Comparison of ENCODE assay signal across 22 cellular contexts in the genomic region with DNA sequence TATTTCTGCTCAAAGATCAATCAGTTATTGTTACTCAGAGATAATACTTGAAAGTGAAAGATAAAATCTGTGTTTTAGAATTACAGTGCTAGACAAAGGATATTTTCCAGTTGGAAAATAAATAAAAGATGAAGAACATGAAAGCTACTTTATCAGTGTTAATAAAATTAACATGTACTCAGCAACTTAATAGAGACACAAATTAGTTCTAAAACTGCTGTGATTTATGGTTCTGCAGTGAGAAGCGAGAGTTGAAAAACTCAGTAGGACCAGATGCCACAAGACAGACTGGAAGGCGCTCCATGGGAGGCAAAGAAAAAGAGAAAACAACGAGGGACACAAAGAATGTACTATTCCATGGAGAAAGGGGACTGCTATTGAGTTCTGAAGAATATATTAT.
DNase-seq lines count a peak whose midpoint lies in the region; ATAC-seq, FAIRE-seq and TF ChIP-seq lines count a peak whose summit lies in the region.
"Had no signal": no experiment of that assay in that cellular context is flagged by ENCODE, and none has a peak within 500 bp of the region (broad histone marks: within the 10 kb centered on the region; RNA-seq: fewer than 3 reads in every experiment).

No MANE protein-coding gene starts in this region.

- H3K4me2 ChIP-seq in GM23338: no peak overlapping the region
- H3K4me2 ChIP-seq: BLaER1 had no signal

- no peak overlapping the region for H3K27ac ChIP-seq in GM23338 (ENCODE audit: low read depth)
- H3K27ac ChIP-seq: 22Rv1, BLaER1, C4-2B had no signal

- no peaks in the 10 kb centered on the region for H3K9me2 ChIP-seq in GM23338 (ENCODE audit: insufficient read depth)

- H3F3A ChIP-seq in GM23338 (replicated peaks; ENCODE audit: low read depth): no peaks in the 10 kb centered on the region

- H4K20me1 ChIP-seq in GM23338 (replicated peaks; ENCODE audit: insufficient read depth): no peaks in the 10 kb centered on the region
- H4K20me1 ChIP-seq: BLaER1 had no signal

- no peaks in the 10 kb centered on the region for H3K36me3 ChIP-seq in GM23338 (ENCODE audit: insufficient read depth)
- H3K36me3 ChIP-seq: BLaER1 had no signal

- H3K79me2 ChIP-seq in GM23338 (replicated peaks; ENCODE audit: insufficient read depth): no peaks in the 10 kb centered on the region

- H3K4me3 ChIP-seq in GM23338: no peak overlapping the region
- H3K4me3 ChIP-seq: BLaER1 had no signal

- H3K27me3 ChIP-seq in GM23338 (ENCODE audit: insufficient read depth): no peaks in the 10 kb centered on the region
- H3K27me3 ChIP-seq: BLaER1 had no signal

- no peak overlapping the region for H3K27ac Mint-ChIP-seq in GM23338
- H3K27ac Mint-ChIP-seq: B cell; CD4-positive, CD25-positive, alpha-beta regulatory T cell; CD8-positive, alpha-beta T cell had no signal

- no peaks in the 10 kb centered on the region for H3K4me1 ChIP-seq in GM23338 (ENCODE audit: insufficient read depth)
- H3K4me1 ChIP-seq: BLaER1, Caco-2 had no signal

- no peaks in the 10 kb centered on the region for H3K9me3 Mint-ChIP-seq in GM23338
- H3K9me3 Mint-ChIP-seq: CD4-positive, CD25-positive, alpha-beta regulatory T cell; CD8-positive, alpha-beta T cell had no signal

- no peak overlapping the region for H2AFZ ChIP-seq in GM23338

- ATAC-seq in GM23338: peak; percentile 30; the same call in 1 of the 3 replicates
- ATAC-seq in SK-N-SH treated with all-trans-retinoic acid at 6 μM for 48 hours: no peak
- ATAC-seq in GM19023 (IDR thresholded peaks at IDR 0.05; ENCODE audit: unreplicated experiment): no peak
- ATAC-seq: CD8-positive, alpha-beta T cell had no signal

- no peak overlapping the region for H3K4me3 Mint-ChIP-seq in GM23338
- H3K4me3 Mint-ChIP-seq: B cell; CD4-positive, CD25-positive, alpha-beta regulatory T cell; CD8-positive, alpha-beta T cell had no signal

- H3K4me1 Mint-ChIP-seq in GM23338: peaks cover 21% of the 10 kb centered on the region
- H3K4me1 Mint-ChIP-seq: B cell; CD4-positive, CD25-positive, alpha-beta regulatory T cell had no signal

- H3K36me3 Mint-ChIP-seq in GM23338 (ENCODE audit: low read depth): no peaks in the 10 kb centered on the region
- H3K36me3 Mint-ChIP-seq: CD4-positive, CD25-positive, alpha-beta regulatory T cell; CD8-positive, alpha-beta T cell had no signal

- no peak for TF ChIP-seq CTCF in GM23338 (conservative IDR thresholded peaks at IDR 0.05; ENCODE audit: low read depth in 2 of 2)

- FAIRE-seq in RCC 7860 (lab: Jason Lieb, UNC): peak; percentile 2
- FAIRE-seq: G401.6, GM12892 had no signal

- DNase-seq in GM23338 (ENCODE audit: low spot score) (no peak), RCC 7860 (ENCODE audit: low spot score) (no peak), medulla oblongata (ENCODE audit: extremely low spot score) (peak; percentile 17), NCI-H146 (lab: John Stamatoyannopoulos, UW) (no peak), HK-2 (ENCODE audit: unreplicated experiment) (no peak)
- DNase-seq in stimulated activated CD4-positive, alpha-beta T cell treated with anti-CD3 and anti-CD28 coated beads, Interleukin-15, amount 100 ng/mL, for 24 hours: no peak
- DNase-seq: Caco-2; CD4-positive, CD25-positive, alpha-beta regulatory T cell; CD8-positive, alpha-beta T cell; DMS153; DND-41; GOT3; H7; HCEC 1CT had no signal

- no peaks in the 10 kb centered on the region for H3K27me3 Mint-ChIP-seq in GM23338 (ENCODE audit: insufficient read depth, low read depth, poor library complexity)
- H3K27me3 Mint-ChIP-seq: B cell had no signal

TF ChIP-seq in SK-N-SH treated with all-trans-retinoic acid at 6 μM for 48 hours, 23 proteins besides CTCF, POLR2A, EP300 and RAD21 (continues in another document):
- TF ChIP-seq, protein P1, sequence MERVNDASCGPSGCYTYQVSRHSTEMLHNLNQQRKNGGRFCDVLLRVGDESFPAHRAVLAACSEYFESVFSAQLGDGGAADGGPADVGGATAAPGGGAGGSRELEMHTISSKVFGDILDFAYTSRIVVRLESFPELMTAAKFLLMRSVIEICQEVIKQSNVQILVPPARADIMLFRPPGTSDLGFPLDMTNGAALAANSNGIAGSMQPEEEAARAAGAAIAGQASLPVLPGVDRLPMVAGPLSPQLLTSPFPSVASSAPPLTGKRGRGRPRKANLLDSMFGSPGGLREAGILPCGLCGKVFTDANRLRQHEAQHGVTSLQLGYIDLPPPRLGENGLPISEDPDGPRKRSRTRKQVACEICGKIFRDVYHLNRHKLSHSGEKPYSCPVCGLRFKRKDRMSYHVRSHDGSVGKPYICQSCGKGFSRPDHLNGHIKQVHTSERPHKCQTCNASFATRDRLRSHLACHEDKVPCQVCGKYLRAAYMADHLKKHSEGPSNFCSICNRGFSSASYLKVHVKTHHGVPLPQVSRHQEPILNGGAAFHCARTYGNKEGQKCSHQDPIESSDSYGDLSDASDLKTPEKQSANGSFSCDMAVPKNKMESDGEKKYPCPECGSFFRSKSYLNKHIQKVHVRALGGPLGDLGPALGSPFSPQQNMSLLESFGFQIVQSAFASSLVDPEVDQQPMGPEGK (CRISPR knock-in tag; IDR thresholded peaks at IDR 0.05; ENCODE audit: borderline replicate concordance): no peak
- no peak for TF ChIP-seq CSDC2 (CRISPR knock-in tag; IDR thresholded peaks at IDR 0.05)
- TF ChIP-seq, protein P2, sequence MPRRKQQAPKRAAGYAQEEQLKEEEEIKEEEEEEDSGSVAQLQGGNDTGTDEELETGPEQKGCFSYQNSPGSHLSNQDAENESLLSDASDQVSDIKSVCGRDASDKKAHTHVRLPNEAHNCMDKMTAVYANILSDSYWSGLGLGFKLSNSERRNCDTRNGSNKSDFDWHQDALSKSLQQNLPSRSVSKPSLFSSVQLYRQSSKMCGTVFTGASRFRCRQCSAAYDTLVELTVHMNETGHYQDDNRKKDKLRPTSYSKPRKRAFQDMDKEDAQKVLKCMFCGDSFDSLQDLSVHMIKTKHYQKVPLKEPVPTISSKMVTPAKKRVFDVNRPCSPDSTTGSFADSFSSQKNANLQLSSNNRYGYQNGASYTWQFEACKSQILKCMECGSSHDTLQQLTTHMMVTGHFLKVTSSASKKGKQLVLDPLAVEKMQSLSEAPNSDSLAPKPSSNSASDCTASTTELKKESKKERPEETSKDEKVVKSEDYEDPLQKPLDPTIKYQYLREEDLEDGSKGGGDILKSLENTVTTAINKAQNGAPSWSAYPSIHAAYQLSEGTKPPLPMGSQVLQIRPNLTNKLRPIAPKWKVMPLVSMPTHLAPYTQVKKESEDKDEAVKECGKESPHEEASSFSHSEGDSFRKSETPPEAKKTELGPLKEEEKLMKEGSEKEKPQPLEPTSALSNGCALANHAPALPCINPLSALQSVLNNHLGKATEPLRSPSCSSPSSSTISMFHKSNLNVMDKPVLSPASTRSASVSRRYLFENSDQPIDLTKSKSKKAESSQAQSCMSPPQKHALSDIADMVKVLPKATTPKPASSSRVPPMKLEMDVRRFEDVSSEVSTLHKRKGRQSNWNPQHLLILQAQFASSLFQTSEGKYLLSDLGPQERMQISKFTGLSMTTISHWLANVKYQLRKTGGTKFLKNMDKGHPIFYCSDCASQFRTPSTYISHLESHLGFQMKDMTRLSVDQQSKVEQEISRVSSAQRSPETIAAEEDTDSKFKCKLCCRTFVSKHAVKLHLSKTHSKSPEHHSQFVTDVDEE (CRISPR knock-in tag; IDR thresholded peaks at IDR 0.05): peak; percentile 74; the same call in 1 of the 2 replicates
- no peak for TF ChIP-seq GLIS3 (CRISPR knock-in tag; IDR thresholded peaks at IDR 0.05)
- peak; percentile 89 for TF ChIP-seq TCF4 (CRISPR knock-in tag; IDR thresholded peaks at IDR 0.05; ENCODE audit: borderline replicate concordance)
- no peak for TF ChIP-seq ARNTL (CRISPR knock-in tag; IDR thresholded peaks at IDR 0.05; ENCODE audit: borderline replicate concordance, low read depth)
- TF ChIP-seq, protein P3, sequence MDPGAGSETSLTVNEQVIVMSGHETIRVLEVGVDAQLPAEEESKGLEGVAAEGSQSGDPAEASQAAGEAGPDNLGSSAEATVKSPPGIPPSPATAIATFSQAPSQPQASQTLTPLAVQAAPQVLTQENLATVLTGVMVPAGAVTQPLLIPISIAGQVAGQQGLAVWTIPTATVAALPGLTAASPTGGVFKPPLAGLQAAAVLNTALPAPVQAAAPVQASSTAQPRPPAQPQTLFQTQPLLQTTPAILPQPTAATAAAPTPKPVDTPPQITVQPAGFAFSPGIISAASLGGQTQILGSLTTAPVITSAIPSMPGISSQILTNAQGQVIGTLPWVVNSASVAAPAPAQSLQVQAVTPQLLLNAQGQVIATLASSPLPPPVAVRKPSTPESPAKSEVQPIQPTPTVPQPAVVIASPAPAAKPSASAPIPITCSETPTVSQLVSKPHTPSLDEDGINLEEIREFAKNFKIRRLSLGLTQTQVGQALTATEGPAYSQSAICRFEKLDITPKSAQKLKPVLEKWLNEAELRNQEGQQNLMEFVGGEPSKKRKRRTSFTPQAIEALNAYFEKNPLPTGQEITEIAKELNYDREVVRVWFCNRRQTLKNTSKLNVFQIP (CRISPR knock-in tag; IDR thresholded peaks at IDR 0.05; ENCODE audit: borderline replicate concordance, low read depth): no peak
- TF ChIP-seq TOX (CRISPR knock-in tag; IDR thresholded peaks at IDR 0.05; ENCODE audit: borderline replicate concordance): no peak
- no peak for TF ChIP-seq SNAI2 (CRISPR knock-in tag; IDR thresholded peaks at IDR 0.05)
- TF ChIP-seq, protein P4, sequence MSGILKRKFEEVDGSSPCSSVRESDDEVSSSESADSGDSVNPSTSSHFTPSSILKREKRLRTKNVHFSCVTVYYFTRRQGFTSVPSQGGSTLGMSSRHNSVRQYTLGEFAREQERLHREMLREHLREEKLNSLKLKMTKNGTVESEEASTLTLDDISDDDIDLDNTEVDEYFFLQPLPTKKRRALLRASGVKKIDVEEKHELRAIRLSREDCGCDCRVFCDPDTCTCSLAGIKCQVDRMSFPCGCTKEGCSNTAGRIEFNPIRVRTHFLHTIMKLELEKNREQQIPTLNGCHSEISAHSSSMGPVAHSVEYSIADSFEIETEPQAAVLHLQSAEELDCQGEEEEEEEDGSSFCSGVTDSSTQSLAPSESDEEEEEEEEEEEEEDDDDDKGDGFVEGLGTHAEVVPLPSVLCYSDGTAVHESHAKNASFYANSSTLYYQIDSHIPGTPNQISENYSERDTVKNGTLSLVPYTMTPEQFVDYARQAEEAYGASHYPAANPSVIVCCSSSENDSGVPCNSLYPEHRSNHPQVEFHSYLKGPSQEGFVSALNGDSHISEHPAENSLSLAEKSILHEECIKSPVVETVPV (CRISPR knock-in tag; IDR thresholded peaks at IDR 0.05): peak; percentile 80; the same call in 1 of the 2 replicates
- TF ChIP-seq ZC3H10 (CRISPR knock-in tag; IDR thresholded peaks at IDR 0.05): no peak
- no peak for TF ChIP-seq ZNF8 (CRISPR knock-in tag; IDR thresholded peaks at IDR 0.05)
- no peak for TF ChIP-seq ESRRG (CRISPR knock-in tag; IDR thresholded peaks at IDR 0.05)
- TF ChIP-seq ISL1 (CRISPR knock-in tag; IDR thresholded peaks at IDR 0.05): peak; percentile 55
- no peak for TF ChIP-seq BACH2 (CRISPR knock-in tag; IDR thresholded peaks at IDR 0.05; ENCODE audit: borderline replicate concordance)
